ENCODE assay signal across 16 cellular contexts in the genomic region with DNA sequence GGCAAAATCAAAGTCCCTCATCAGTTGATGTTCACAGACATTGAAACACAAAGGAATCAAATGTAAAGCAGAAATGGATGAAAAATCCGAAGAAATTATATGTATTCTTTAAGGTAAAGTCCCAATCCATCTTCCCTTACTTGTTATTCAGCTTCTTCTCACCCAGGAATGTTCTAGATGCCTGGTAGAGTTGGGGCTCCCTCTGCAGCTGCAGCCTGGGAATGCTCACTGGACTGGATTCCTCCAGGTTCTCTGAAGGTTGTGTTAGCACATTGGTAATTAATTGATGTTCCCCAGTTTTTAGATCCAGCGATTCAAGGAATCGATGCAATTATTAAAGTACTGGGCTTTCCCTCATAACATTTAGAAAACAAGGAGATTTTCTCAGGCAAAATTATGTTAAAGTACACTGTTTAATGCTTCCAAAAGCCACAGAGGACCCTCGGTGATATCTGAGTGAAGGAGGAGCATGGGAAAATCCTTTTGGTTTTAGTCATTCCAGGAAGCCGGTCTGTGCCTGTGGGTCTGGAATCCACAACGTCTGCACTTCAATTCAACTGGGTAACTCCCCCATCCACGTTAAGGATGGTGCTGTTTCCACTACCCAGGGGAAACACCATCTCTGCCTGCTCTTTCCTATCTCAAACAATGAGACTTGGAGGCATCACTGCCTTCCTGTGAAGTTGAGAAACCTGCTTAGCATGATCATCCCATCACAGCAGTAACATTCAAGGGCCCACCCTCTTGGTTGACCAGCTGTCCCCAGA. TPM values are rescaled to one million over a fixed set of nuclear protein-coding genes. Genes with fewer than 3 reads are reported as not detected.
DNase-seq lines count a peak whose midpoint lies in the region; ATAC-seq lines count a peak whose summit lies in the region.
"Had no signal": no experiment of that assay in that cellular context is flagged by ENCODE, and none has a peak within 500 bp of the region (broad histone marks: within the 10 kb centered on the region; RNA-seq: fewer than 3 reads in every experiment).

No MANE protein-coding gene starts in this region.

- DNase-seq in EL: peak; percentile 17
- peak; percentile 2 for DNase-seq in OCI-M1 (lab: John Stamatoyannopoulos, UW)
- DNase-seq in dermis microvascular lymphatic vessel endothelial cell (ENCODE audit: low read depth in 2 of 2): peak; percentile 20 to 48
- peak; percentile 45 for DNase-seq in mesenteric fat pad (ENCODE audit: low spot score)
- DNase-seq in posterior vena cava (ENCODE audit: low spot score): no peak
- no peak for DNase-seq in NCI-H1048 (lab: John Stamatoyannopoulos, UW)
- DNase-seq: activated CD8-positive, alpha-beta T cell treated with anti-CD3 and anti-CD28 coated beads, Interleukin-2, amount 10 ng/mL, durations not matched to agents 7 days and 5 days; effector CD4-positive, alpha-beta T cell; NCI-H1417 treated with DMSO at 0.1 percent for 48 hours; nephron progenitor cell; stimulated activated CD4-positive, alpha-beta T cell treated with anti-CD3 and anti-CD28 coated beads, Interleukin-12 subunit alpha, Interleukin-12 subunit beta, amount 100 ng/mL, for 4 hours; stimulated activated CD8-positive, alpha-beta memory T cell treated with anti-CD3 and anti-CD28 coated beads, Interleukin-4, amount 100 ng/mL, for 48 hours; T-helper 1 cell had no signal

- intact Hi-C loops in posterior vena cava (cut with DNase I): no loop called here

- ATAC-seq in HG03025 (IDR thresholded peaks at IDR 0.05; ENCODE audit: low FRiP score, unreplicated experiment) (no peak), HG02870 (IDR thresholded peaks at IDR 0.05; ENCODE audit: unreplicated experiment) (no peak)
- ATAC-seq: activated CD8-positive, alpha-beta T cell treated with anti-CD3 and anti-CD28 coated beads, Interleukin-2, amount 10 ng/mL, durations not matched to agents 7 days and 5 days; GM12878 had no signal

RNA-seq across cellular contexts. Expression of a gene that starts 22.0 kb away (rescaled TPM):
- not detected in 2 replicates for total RNA-seq in dermis microvascular lymphatic vessel endothelial cell
- total RNA-seq in mesenteric fat pad: not detected
- total RNA-seq in posterior vena cava: not detected
- total RNA-seq: activated CD8-positive, alpha-beta T cell treated with anti-CD3 and anti-CD28 coated beads, Interleukin-2, amount 10 ng/mL, durations not matched to agents 7 days and 5 days; GM12878 had no signal

Comparison
In these comparisons a context has a peak if more than half of its experiments do, and no peak if none do; other contexts are left out.
1. DNase-seq: peak in EL (single experiment), OCI-M1 (single experiment), dermis microvascular lymphatic vessel endothelial cell (2 of 2) and mesenteric fat pad (single experiment); none in posterior vena cava (single experiment) and NCI-H1048 (single experiment).